7 cellular contexts compared by ENCODE assay signal in the genomic region with DNA sequence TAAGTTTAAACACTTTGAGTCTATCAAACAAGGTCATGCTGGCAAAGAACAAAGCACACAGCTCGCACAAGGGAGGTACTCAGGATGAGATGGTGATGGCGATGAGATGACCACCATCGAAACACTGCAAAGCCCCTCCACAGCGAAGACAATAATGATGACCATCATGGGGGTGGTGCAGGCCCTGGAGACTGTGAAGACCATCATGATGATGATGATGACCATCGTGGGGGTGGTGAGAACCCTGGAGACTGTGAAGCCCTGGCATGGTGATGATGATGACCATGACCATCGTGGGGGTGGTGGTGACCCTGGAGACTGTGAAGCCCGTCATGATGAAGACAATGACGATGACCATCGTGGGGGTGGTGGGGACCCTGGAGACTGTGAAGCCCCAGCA.
"Had no signal": no experiment of that assay in that cellular context is flagged by ENCODE, and none has a peak within 500 bp of the region (broad histone marks: within the 10 kb centered on the region; RNA-seq: fewer than 3 reads in every experiment).

No MANE protein-coding gene starts in this region.

- H3K4me1 ChIP-seq: HAP-1 had no signal

- H3K36me3 ChIP-seq: HAP-1 had no signal

- H3K9me3 ChIP-seq: HAP-1 had no signal

- H3K4me3 ChIP-seq: GM23338, HAP-1 had no signal

- H3K27ac ChIP-seq: HL-60 had no signal

- H3K4me1 Mint-ChIP-seq: GM23338 had no signal

- H3K36me3 Mint-ChIP-seq: IgD-negative memory B cell had no signal

- H3K27ac Mint-ChIP-seq: GM23338, HFFc6, IgD-negative memory B cell had no signal

- DNase-seq: HFFc6 had no signal

- ATAC-seq: GM23338, HCT116, HepG2 had no signal

- H3K4me3 Mint-ChIP-seq: GM23338, HFFc6, IgD-negative memory B cell had no signal
